Comparison of ENCODE assay signal across 13 cellular contexts in genomic region chr10:3222068-3222467, GRCh38. TPM values are rescaled to one million over a fixed set of nuclear protein-coding genes. Genes with fewer than 3 reads are reported as not detected.
DNase-seq lines count a peak whose midpoint lies in the region; ATAC-seq and TF ChIP-seq lines count a peak whose summit lies in the region.
"Had no signal": no experiment of that assay in that cellular context is flagged by ENCODE, and none has a peak within 500 bp of the region (broad histone marks: within the 10 kb centered on the region; RNA-seq: fewer than 3 reads in every experiment).

No MANE protein-coding gene starts in this region.

- CTCF ChIA-PET in PC-3 (lab: Charles Lee), result no interaction called here

- no peaks in the 10 kb centered on the region for H3K27me3 Mint-ChIP-seq in GM23338 (ENCODE audit: insufficient read depth, low read depth, poor library complexity)

- H3K79me2 ChIP-seq in GM23338 (replicated peaks; ENCODE audit: insufficient read depth) (no peaks in the 10 kb centered on the region), PC-3 (ENCODE audit: low read length) (no peaks in the 10 kb centered on the region)

- no peaks in the 10 kb centered on the region for H3K27me3 ChIP-seq in GM23338 (ENCODE audit: insufficient read depth)
- no peaks in the 10 kb centered on the region for H3K27me3 ChIP-seq in PC-3 (ENCODE audit: low read length)

- ATAC-seq in GM23338 (peak; percentile 35; the same call in 2 of the 3 replicates), PC-3 (no peak), HG03135 (IDR thresholded peaks at IDR 0.05; ENCODE audit: unreplicated experiment) (no peak)
- ATAC-seq: activated T-cell treated with anti-CD3 and anti-CD28 coated beads, Interleukin-2, amount 50 U/mL, for 72 hours had no signal

- no peak overlapping the region for H3K4me3 Mint-ChIP-seq in GM23338
- H3K4me3 Mint-ChIP-seq: activated T-cell treated with anti-CD3 and anti-CD28 coated beads, Interleukin-2, amount 50 U/mL, for 72 hours had no signal

- no peak overlapping the region for H2AFZ ChIP-seq in GM23338
- H2AFZ ChIP-seq in PC-3 (ENCODE audit: low read length), result no peak overlapping the region

- peak; percentile 8 for DNase-seq in ACHN
- peak; percentile 81 for DNase-seq in GM23338 (ENCODE audit: low spot score)
- DNase-seq in PC-3, result no peak
- DNase-seq in fibroblast of pulmonary artery (ENCODE audit: low read depth), result peak; percentile 23
- DNase-seq in NCI-H2196 treated with DMSO at 0.1 percent for 48 hours (lab: John Stamatoyannopoulos, UW; ENCODE audit: unreplicated experiment), result no peak
- DNase-seq in middle frontal gyrus (ENCODE audit: extremely low spot score, low spot score), result no peak
- no peak for DNase-seq in AG08395 (ENCODE audit: low spot score)
- DNase-seq: activated T-cell treated with anti-CD3 and anti-CD28 coated beads, Interleukin-2, amount 50 U/mL, for 72 hours; head of caudate nucleus; NCI-H1417 treated with DMSO at 0.1 percent for 48 hours; RPMI8226; WERI-Rb-1 had no signal

- in situ Hi-C loops in ACHN (cut with HindIII; ENCODE audit: low pct_ligation_motif_present, low pct_unique_long_range_greater_than_20kb, low sequenced_read_pairs), result no loop called here

- H3K9me3 Mint-ChIP-seq in GM23338, result peaks cover 8% of the 10 kb centered on the region

- no peaks in the 10 kb centered on the region for H4K20me1 ChIP-seq in GM23338 (replicated peaks; ENCODE audit: insufficient read depth)
- H4K20me1 ChIP-seq in PC-3 (ENCODE audit: low read length), result no peaks in the 10 kb centered on the region

- H3F3A ChIP-seq in GM23338 (replicated peaks; ENCODE audit: low read depth) (no peaks in the 10 kb centered on the region), PC-3 (ENCODE audit: low read length, unreplicated experiment) (no peaks in the 10 kb centered on the region)

- H3K27ac ChIP-seq in GM23338 (ENCODE audit: low read depth) (no peak overlapping the region), PC-3 (ENCODE audit: low read length) (no peak overlapping the region)
- H3K27ac ChIP-seq: WERI-Rb-1 had no signal

- no peaks in the 10 kb centered on the region for H3K9me3 ChIP-seq in PC-3 (ENCODE audit: low read length)

- POLR2A ChIA-PET in PC-3 (lab: Charles Lee; ENCODE audit: unreplicated experiment), result no interaction called here

- H3K4me1 ChIP-seq in GM23338 (ENCODE audit: insufficient read depth), result no peaks in the 10 kb centered on the region
- peaks cover 10% of the 10 kb centered on the region for H3K4me1 ChIP-seq in PC-3 (ENCODE audit: insufficient read depth, low read length)

- H3K9ac ChIP-seq in PC-3 (ENCODE audit: low read length), result no peak overlapping the region

- no peak overlapping the region for H3K4me2 ChIP-seq in GM23338
- H3K4me2 ChIP-seq in PC-3 (ENCODE audit: low read length), result no peak overlapping the region

- H3K36me3 ChIP-seq in GM23338 (ENCODE audit: insufficient read depth) (no peaks in the 10 kb centered on the region), PC-3 (ENCODE audit: low read depth, low read length) (no peaks in the 10 kb centered on the region)
- H3K36me3 ChIP-seq: WERI-Rb-1 had no signal

- no TSS peak for BruUV-seq in PC-3 (replicated peaks; lab: Mats Ljungman, UMichigan)

- no peaks in the 10 kb centered on the region for H3K4me1 Mint-ChIP-seq in GM23338

- intact Hi-C loops in PC-3 (cut with micrococcal nuclease), result no loop called here

- peak; percentile 62 to 75 for TF ChIP-seq CTCF in GM23338 (conservative IDR thresholded peaks at IDR 0.05; ENCODE audit: low read depth in 2 of 2)
- peak; percentile 18; the same call in 1 of the 2 replicates for TF ChIP-seq CTCF in PC-3 (conservative IDR thresholded peaks at IDR 0.05; ENCODE audit: low read depth, low read length)
- peak; percentile 2 for TF ChIP-seq CTCF in fibroblast of pulmonary artery (IDR thresholded peaks at IDR 0.05; ENCODE audit: low read length, missing control alignments)

- H3K36me3 Mint-ChIP-seq in GM23338 (ENCODE audit: low read depth), result no peaks in the 10 kb centered on the region; the same call in 2 of the 3 replicates

- no peak overlapping the region for H3K4me3 ChIP-seq in GM23338
- no peak overlapping the region for H3K4me3 ChIP-seq in PC-3 (ENCODE audit: low read length)
- H3K4me3 ChIP-seq in fibroblast of pulmonary artery (replicated peaks; ENCODE audit: low read depth, low read length), result no peak overlapping the region

- H3K9me2 ChIP-seq in GM23338 (ENCODE audit: insufficient read depth), result peaks cover 9% of the 10 kb centered on the region; the same call in 1 of the 2 replicates
- H3K9me2 ChIP-seq in PC-3 (replicated peaks; ENCODE audit: low read length), result no peaks in the 10 kb centered on the region

- H3K27ac Mint-ChIP-seq in GM23338, result no peak overlapping the region
- H3K27ac Mint-ChIP-seq: activated T-cell treated with anti-CD3 and anti-CD28 coated beads, Interleukin-2, amount 50 U/mL, for 72 hours had no signal

TF ChIP-seq in GM23338, 12 proteins besides CTCF, POLR2A, EP300 and RAD21:
- TF ChIP-seq CREB1 (CRISPR knock-in tag; IDR thresholded peaks at IDR 0.05; ENCODE audit: low read depth) (no peak), ZNF114 (CRISPR knock-in tag; IDR thresholded peaks at IDR 0.05) (no peak), STAT1 (IDR thresholded peaks at IDR 0.05; ENCODE audit: unreplicated experiment) (no peak)

RNA-seq across cellular contexts. Expression of gene PITRM1, which starts 49.5 kb away (rescaled TPM):
- total RNA-seq in GM23338 (2014; rRNA removed; shearing (Covaris generic)), result 33.0 and 51.1 TPM in 2 replicates
- 25.1 and 29.0 TPM in 2 replicates for polyA plus RNA-seq in GM23338 (2016; fragmentation: Nextera tagmentation; extraction: Ambion mirVana)
- 61.5 and 73.2 TPM in 2 replicates for total RNA-seq in PC-3 (2014; rRNA removed)

Comparison
In these comparisons a context has a peak if more than half of its experiments do, and no peak if none do; other contexts are left out.
1. DNase-seq: peak in ACHN (single experiment), GM23338 (single experiment) and fibroblast of pulmonary artery (single experiment); none in PC-3 (single experiment), NCI-H2196 treated with DMSO at 0.1 percent for 48 hours (single experiment), middle frontal gyrus (single experiment) and AG08395 (single experiment).
2. CTCF ChIP-seq: peak in every context shown above with its lines; median percentile 68 in GM23338; 18 in PC-3; 2 in fibroblast of pulmonary artery.